ENCODE assay signal across 9 cellular contexts in the genomic region with DNA sequence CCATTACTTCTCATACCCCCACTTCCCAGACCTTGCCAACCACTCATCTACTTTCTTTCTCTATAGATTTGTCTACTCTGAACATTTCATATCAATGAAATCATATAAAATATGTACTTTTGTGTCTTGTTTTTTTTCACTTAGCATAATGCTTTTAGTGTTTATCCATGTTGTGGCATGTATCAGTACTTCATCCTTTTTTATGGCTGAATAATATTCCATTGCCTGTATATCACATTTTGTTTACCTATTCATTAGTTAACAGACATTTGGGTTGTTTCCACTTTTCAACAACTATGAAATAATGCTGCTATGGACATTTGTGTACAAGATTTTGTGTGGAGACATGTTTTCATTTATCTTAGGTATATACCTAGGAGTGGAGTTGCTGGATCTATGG.
"Had no signal": no experiment of that assay in that cellular context is flagged by ENCODE, and none has a peak within 500 bp of the region (broad histone marks: within the 10 kb centered on the region; RNA-seq: fewer than 3 reads in every experiment).

No MANE protein-coding gene starts in this region.

- H3K9me3 ChIP-seq: HAP-1 had no signal

- DNase-seq: GM23248, GOT3, H7, IMR-90, KG1 had no signal

- H3K27ac ChIP-seq: GM23248 had no signal

- FAIRE-seq: HTR-8/SVneo, K562 had no signal

- H3K4me1 ChIP-seq: HAP-1 had no signal

- H3K4me3 ChIP-seq: GM23248, HAP-1, K562 had no signal

- ATAC-seq: HCT116, K562 had no signal
